11 cellular contexts compared by ENCODE assay signal in genomic region chr4:121822047-121822446, GRCh38. TPM values are rescaled to one million over a fixed set of nuclear protein-coding genes. Genes with fewer than 3 reads are reported as not detected.
A peak's percentile ranks its signal among the peaks of the same experiment; 100 is the strongest.
DNase-seq lines count a peak whose midpoint lies in the region; ATAC-seq and TF ChIP-seq lines count a peak whose summit lies in the region.
"Had no signal": no experiment of that assay in that cellular context is flagged by ENCODE, and none has a peak within 500 bp of the region (broad histone marks: within the 10 kb centered on the region; RNA-seq: fewer than 3 reads in every experiment).

No MANE protein-coding gene starts in this region.

- intact Hi-C loops in left cardiac atrium (cut with DNase I) = no loop called here
- intact Hi-C loops in posterior cingulate gyrus (cut with DNase I) = no loop called here

- H3F3A ChIP-seq in SU-DHL-6 (ENCODE audit: insufficient read depth) = peaks cover 35% of the 10 kb centered on the region

- peaks cover 9% of the 10 kb centered on the region for H3K4me1 ChIP-seq in cardiac muscle cell (ENCODE audit: low read depth)

- no peak for ATAC-seq in left cardiac atrium
- ATAC-seq in stimulated activated naive CD8-positive, alpha-beta T cell treated with anti-CD3 and anti-CD28 coated beads, Interleukin-15, amount 100 ng/mL, for 72 hours = no peak
- ATAC-seq in HG02852 (IDR thresholded peaks at IDR 0.05; ENCODE audit: unreplicated experiment) = no peak

- H3K4me1 Mint-ChIP-seq in stimulated activated naive CD8-positive, alpha-beta T cell treated with anti-CD3 and anti-CD28 coated beads, Interleukin-15, amount 100 ng/mL, for 72 hours = peaks cover 17% of the 10 kb centered on the region

- no peaks in the 10 kb centered on the region for H3K9me2 ChIP-seq in SU-DHL-6 (replicated peaks; ENCODE audit: insufficient read depth, low read length)

- H3K27me3 ChIP-seq in cardiac muscle cell (no peaks in the 10 kb centered on the region), SU-DHL-6 (ENCODE audit: low read length) (no peaks in the 10 kb centered on the region), H7 (ENCODE audit: control insufficient read depth, insufficient read depth, low read length) (no peaks in the 10 kb centered on the region)
- H3K27me3 ChIP-seq: ovary had no signal

- peaks cover 45% of the 10 kb centered on the region for H3K79me2 ChIP-seq in SU-DHL-6 (ENCODE audit: insufficient read depth, low read length)

- H3K4me3 ChIP-seq in cardiac muscle cell (peak overlapping the region; percentile 92), SU-DHL-6 (ENCODE audit: insufficient read depth, low read length, poor library complexity, severe bottlenecking) (peak overlapping the region; percentile 93), epithelial cell of proximal tubule (ENCODE audit: low read depth, low read length) (peak overlapping the region; percentile 81), H7 (ENCODE audit: insufficient read depth, low read depth, low read length) (no peak overlapping the region)
- H3K4me3 ChIP-seq: ovary had no signal

- peaks cover 33% of the 10 kb centered on the region for H3K36me3 ChIP-seq in cardiac muscle cell
- H3K36me3 ChIP-seq in SU-DHL-6 (ENCODE audit: low read length) = peaks cover 36% of the 10 kb centered on the region
- peaks cover 26% of the 10 kb centered on the region for H3K36me3 ChIP-seq in H7 (replicated peaks; ENCODE audit: control insufficient read depth, insufficient read depth, low read length)
- H3K36me3 ChIP-seq: ovary had no signal

- no peak overlapping the region for H2AFZ ChIP-seq in SU-DHL-6 (ENCODE audit: low read depth, low read length, severe bottlenecking)

- peak overlapping the region; percentile 90 for H3K4me2 ChIP-seq in SU-DHL-6 (ENCODE audit: low read depth, low read length, poor library complexity, severe bottlenecking)

- no peaks in the 10 kb centered on the region for H3K27me3 Mint-ChIP-seq in stimulated activated naive CD8-positive, alpha-beta T cell treated with anti-CD3 and anti-CD28 coated beads, Interleukin-15, amount 100 ng/mL, for 72 hours

- H3K9me3 ChIP-seq in cardiac muscle cell (ENCODE audit: low read depth) (no peaks in the 10 kb centered on the region), SU-DHL-6 (ENCODE audit: insufficient read depth, low read length) (no peaks in the 10 kb centered on the region)
- H3K9me3 ChIP-seq: ovary had no signal

- H3K9me3 Mint-ChIP-seq in stimulated activated naive CD8-positive, alpha-beta T cell treated with anti-CD3 and anti-CD28 coated beads, Interleukin-15, amount 100 ng/mL, for 72 hours = no peaks in the 10 kb centered on the region

- TF ChIP-seq CTCF in cardiac muscle cell (IDR thresholded peaks at IDR 0.05; ENCODE audit: low read depth, low read length) = no peak
- TF ChIP-seq CTCF in SU-DHL-6 (IDR thresholded peaks at IDR 0.05; ENCODE audit: insufficient read depth, low read length, poor library complexity, severe bottlenecking) = no peak
- no peak for TF ChIP-seq CTCF in epithelial cell of proximal tubule (conservative IDR thresholded peaks at IDR 0.05; ENCODE audit: low read depth, low read length)

- H3K27ac ChIP-seq in cardiac muscle cell = no peak overlapping the region
- H3K27ac ChIP-seq in SU-DHL-6 (ENCODE audit: low read depth, low read length) = peak overlapping the region; percentile 84
- H3K27ac ChIP-seq: ovary had no signal

- H3K9ac ChIP-seq in SU-DHL-6 (ENCODE audit: low read length) = peak overlapping the region; percentile 98

- peaks cover 11% of the 10 kb centered on the region for H4K20me1 ChIP-seq in SU-DHL-6 (ENCODE audit: low read depth, low read length)

- H3K27ac Mint-ChIP-seq in stimulated activated naive CD8-positive, alpha-beta T cell treated with anti-CD3 and anti-CD28 coated beads, Interleukin-15, amount 100 ng/mL, for 72 hours = no peak overlapping the region

- no peak for DNase-seq in cardiac muscle cell (ENCODE audit: low read depth in 1 of 2, low spot score in 1 of 2)
- DNase-seq in left cardiac atrium = no peak
- no peak for DNase-seq in epithelial cell of proximal tubule (ENCODE audit: low read depth)
- DNase-seq in stimulated activated naive CD8-positive, alpha-beta T cell treated with anti-CD3 and anti-CD28 coated beads, Interleukin-15, amount 100 ng/mL, for 72 hours = no peak
- DNase-seq in H7 = no peak
- DNase-seq in posterior cingulate gyrus = no peak
- DNase-seq: activated gamma-delta T cell, NCI-H1930, ovary had no signal

- H3K4me3 Mint-ChIP-seq in stimulated activated naive CD8-positive, alpha-beta T cell treated with anti-CD3 and anti-CD28 coated beads, Interleukin-15, amount 100 ng/mL, for 72 hours = peak overlapping the region; percentile 95 to 96

RNA-seq across cellular contexts. Expression of gene CCNA2, which starts 1.6 kb away (rescaled TPM):
- total RNA-seq in cardiac muscle cell = 21.5 and 129 TPM in 2 replicates
- polyA plus RNA-seq in cardiac muscle cell = 16.0 and 111 TPM in 2 replicates
- total RNA-seq in left cardiac atrium = 1 to 10 TPM in 1 of 2 donors, under 1 TPM in 1; 0.26 to 1.7 TPM
- total RNA-seq in epithelial cell of proximal tubule = 106 and 139 TPM in 2 replicates
- total RNA-seq in H7 (2014; rRNA removed; shearing (Covaris generic)) = 171 and 186 TPM in 2 replicates

RNA-seq across cellular contexts. Expression of gene EXOSC9, which starts 20.9 kb away (rescaled TPM):
- total RNA-seq in cardiac muscle cell (26.5 and 33.0 TPM in 2 replicates), left cardiac atrium (10 to 100 TPM; 11.0 to 15.1 TPM), epithelial cell of proximal tubule (55.5 and 71.1 TPM in 2 replicates)
- polyA plus RNA-seq in cardiac muscle cell = 29.1 and 34.8 TPM in 2 replicates
- 56.9 and 60.8 TPM in 2 replicates for total RNA-seq in H7 (2014; rRNA removed; shearing (Covaris generic))

RNA-seq across cellular contexts. Expression of gene BBS7, which starts 48.2 kb away (rescaled TPM):
- total RNA-seq in cardiac muscle cell = 15.4 and 22.7 TPM in 2 replicates
- polyA plus RNA-seq in cardiac muscle cell = 12.9 and 15.0 TPM in 2 replicates
- 1 to 10 TPM; 8.0 to 9.4 TPM for total RNA-seq in left cardiac atrium
- total RNA-seq in epithelial cell of proximal tubule = 22.7 and 26.5 TPM in 2 replicates
- 13.2 and 14.5 TPM in 2 replicates for total RNA-seq in H7 (2014; rRNA removed; shearing (Covaris generic))

RNA-seq across cellular contexts. Expression of gene SMIM43, which starts 57.1 kb away (rescaled TPM):
- not detected in 2 replicates for total RNA-seq in cardiac muscle cell
- 0.55 TPM in 1 of 2 replicates, not detected in the other for polyA plus RNA-seq in cardiac muscle cell
- total RNA-seq in left cardiac atrium = not detected
- 0.07 TPM in 1 of 2 replicates, not detected in the other for total RNA-seq in epithelial cell of proximal tubule
- not detected in 2 replicates for total RNA-seq in H7 (2014; rRNA removed; shearing (Covaris generic))
